ENCODE assay signal across 24 cellular contexts in genomic region chr1:161747789-161748188, GRCh38.
DNase-seq lines count a peak whose midpoint lies in the region; TF ChIP-seq lines count a peak whose summit lies in the region.
"Had no signal": no experiment of that assay in that cellular context is flagged by ENCODE, and none has a peak within 500 bp of the region (broad histone marks: within the 10 kb centered on the region; RNA-seq: fewer than 3 reads in every experiment).

No MANE protein-coding gene starts in this region.

- no peak overlapping the region for H2AFZ ChIP-seq in OCI-LY1 (ENCODE audit: low read length)
- H2AFZ ChIP-seq: hepatocyte had no signal

- H4K20me1 ChIP-seq in OCI-LY1 (ENCODE audit: insufficient read depth, low read length) = no peaks in the 10 kb centered on the region

- H3K27me3 Mint-ChIP-seq in nephron (ENCODE audit: low read depth) = peaks cover 17% of the 10 kb centered on the region

- peaks cover 33% of the 10 kb centered on the region for H3K4me1 ChIP-seq in OCI-LY1 (ENCODE audit: insufficient read depth, low read length, severe bottlenecking)

- H3K4me3 Mint-ChIP-seq in nephron = peak overlapping the region; percentile 17 to 62 (median 18)

- peaks cover 6% of the 10 kb centered on the region; the same call in 1 of the 2 replicates for H3K79me2 ChIP-seq in OCI-LY1 (ENCODE audit: insufficient read depth, low read length)

- no peaks in the 10 kb centered on the region for H3K9me3 Mint-ChIP-seq in nephron
- H3K9me3 Mint-ChIP-seq: immature natural killer cell; naive thymus-derived CD4-positive, alpha-beta T cell; T-helper 2 cell treated with Interferon-gamma antibody and Interleukin-4, amounts not matched to agents 5 μg/mL and 100 μg/mL, for 36 hours had no signal

- DNase-seq in SIG-M5 treated with dmso at 0.1 percent for 504 hours (lab: John Stamatoyannopoulos, UW; ENCODE audit: unreplicated experiment) (peak; percentile 57), SIG-M5 (lab: John Stamatoyannopoulos, UW) (no peak), SW480 (ENCODE audit: low spot score) (no peak), C1 segment of cervical spinal cord (lab: John Stamatoyannopoulos, UW) (no peak)
- DNase-seq: activated CD4-positive, alpha-beta T cell treated with anti-CD3 and anti-CD28 coated beads, Interleukin-2, amount 50 U/mL, for 48 hours; activated CD8-positive, alpha-beta memory T cell treated with anti-CD3 and anti-CD28 coated beads, Interleukin-2, amount 50 U/mL, for 48 hours; activated effector memory CD4-positive, alpha-beta T cell treated with anti-CD3 and anti-CD28 coated beads, Interleukin-2, amount 50 U/mL, for 16 hours; adrenal gland; Caco-2; DND-41; immature natural killer cell; left lung; naive thymus-derived CD4-positive, alpha-beta T cell; NCI-H1092 treated with DMSO at 0.1 percent for 48 hours; NCI-H1930; NCI-H226; NCI-H82; upper lobe of left lung had no signal

- peak overlapping the region; percentile 51; the same call in 1 of the 2 replicates for H3K4me2 ChIP-seq in OCI-LY1 (ENCODE audit: low read length)
- H3K4me2 ChIP-seq: hepatocyte, KMS-11 had no signal

- H3K4me3 ChIP-seq in OCI-LY1 (ENCODE audit: low read depth, low read length, poor library complexity, severe bottlenecking) = no peak overlapping the region
- H3K4me3 ChIP-seq: adrenal gland, esophagus muscularis mucosa, hepatocyte, left lung, upper lobe of left lung had no signal

- peaks cover 12% of the 10 kb centered on the region for H3K36me3 ChIP-seq in OCI-LY1 (ENCODE audit: insufficient read depth, low read length)

- no peaks in the 10 kb centered on the region; the same call in 1 of the 2 replicates for H3K27me3 ChIP-seq in OCI-LY1 (ENCODE audit: insufficient read depth, low read length)
- H3K27me3 ChIP-seq: adrenal gland, hepatocyte, left lung, upper lobe of left lung had no signal

- H3K36me3 Mint-ChIP-seq in nephron (ENCODE audit: low read depth) = peaks cover 14% of the 10 kb centered on the region

- H3K9ac ChIP-seq in OCI-LY1 (ENCODE audit: low read length) = no peak overlapping the region; the same call in 1 of the 2 replicates
- H3K9ac ChIP-seq: KMS-11 had no signal

- H3K27ac Mint-ChIP-seq in nephron = peak overlapping the region in 1 of 3 experiments; percentile 31
- H3K27ac Mint-ChIP-seq: T-helper 2 cell treated with Interferon-gamma antibody and Interleukin-4, amounts not matched to agents 5 μg/mL and 100 μg/mL, for 36 hours had no signal

- H3K9me2 ChIP-seq in OCI-LY1 (ENCODE audit: low read depth, low read length) = no peaks in the 10 kb centered on the region

- H3K4me1 Mint-ChIP-seq in nephron = peaks cover 19% of the 10 kb centered on the region

- no peaks in the 10 kb centered on the region for H3F3A ChIP-seq in OCI-LY1 (ENCODE audit: insufficient read depth, low read length)

- no peaks in the 10 kb centered on the region for H3K9me3 ChIP-seq in OCI-LY1 (ENCODE audit: low read length)
- H3K9me3 ChIP-seq: adrenal gland, Caco-2, esophagus muscularis mucosa, left lung, upper lobe of left lung had no signal

- TF ChIP-seq CTCF in OCI-LY1 (IDR thresholded peaks at IDR 0.05; ENCODE audit: low read length) = no peak
- TF ChIP-seq CTCF in nephron (IDR thresholded peaks at IDR 0.05; ENCODE audit: unreplicated experiment in 3 of 3) = no peak

- H3K27ac ChIP-seq in OCI-LY1 (ENCODE audit: low read depth, low read length, poor library complexity, severe bottlenecking) = no peak overlapping the region
- H3K27ac ChIP-seq: adrenal gland, esophagus muscularis mucosa, hepatocyte, KMS-11, left lung, upper lobe of left lung had no signal
